Comparison of ENCODE assay signal across 27 cellular contexts in genomic region chr21:28132713-28133112, GRCh38.
"Had no signal": no experiment of that assay in that cellular context is flagged by ENCODE, and none has a peak within 500 bp of the region (broad histone marks: within the 10 kb centered on the region; RNA-seq: fewer than 3 reads in every experiment).

No MANE protein-coding gene starts in this region.

- H3K9me3 Mint-ChIP-seq: activated CD4-positive, alpha-beta T cell treated with anti-CD3 and anti-CD28 coated beads, Interleukin-2, amount 10 ng/mL, durations not matched to agents 24 days and 14 days had no signal

- H3K9me3 ChIP-seq: lower lobe of right lung, testis, transverse colon had no signal

- H3K4me3 Mint-ChIP-seq: activated CD4-positive, alpha-beta memory T cell treated with anti-CD3 and anti-CD28 coated beads for 36 hours; activated CD4-positive, alpha-beta T cell treated with anti-CD3 and anti-CD28 coated beads, Interleukin-2, amount 10 ng/mL, durations not matched to agents 24 days and 14 days; activated naive CD4-positive, alpha-beta T cell treated with anti-CD3 and anti-CD28 coated beads, Interleukin-2, amount 10 ng/mL, durations not matched to agents 7 days and 5 days; activated T-helper 1 cell treated with anti-CD3 and anti-CD28 coated beads, Interleukin-12 subunit alpha, Interleukin-12 subunit beta, Interleukin-2, Interleukin-4 antibody, amounts not matched to agents 30 ng/mL and 10 ng/mL and 1 ng/mL, durations not matched to agents 14 hours and 24 hours and 36 hours; natural killer cell treated with Interleukin-12 subunit alpha and Interleukin-12 subunit beta and Interleukin-15 and Interleukin-18, amount 100 ng/mL, for 72 hours; T-helper 1 cell treated with Interleukin-12 subunit alpha and Interleukin-12 subunit beta and Interleukin-4 antibody, amounts not matched to agents 30 μg/mL and 1 μg/mL, for 36 hours had no signal

- FAIRE-seq: colon, endometrium had no signal

- H3K4me1 Mint-ChIP-seq: activated CD4-positive, alpha-beta T cell treated with anti-CD3 and anti-CD28 coated beads, Interleukin-2, amount 10 ng/mL, durations not matched to agents 24 days and 14 days; activated naive CD4-positive, alpha-beta T cell treated with anti-CD3 and anti-CD28 coated beads, Interleukin-2, amount 10 ng/mL, durations not matched to agents 7 days and 5 days had no signal

- H3K36me3 Mint-ChIP-seq: activated CD4-positive, alpha-beta memory T cell treated with anti-CD3 and anti-CD28 coated beads for 36 hours; activated naive CD4-positive, alpha-beta T cell treated with anti-CD3 and anti-CD28 coated beads, Interleukin-2, amount 10 ng/mL, durations not matched to agents 7 days and 5 days; natural killer cell treated with Interleukin-12 subunit alpha and Interleukin-12 subunit beta and Interleukin-15 and Interleukin-18, amount 100 ng/mL, for 72 hours had no signal

- H3K27ac Mint-ChIP-seq: activated CD4-positive, alpha-beta memory T cell treated with anti-CD3 and anti-CD28 coated beads for 36 hours; activated CD4-positive, alpha-beta T cell treated with anti-CD3 and anti-CD28 coated beads, Interleukin-2, amount 10 ng/mL, durations not matched to agents 24 days and 14 days; activated naive CD4-positive, alpha-beta T cell treated with anti-CD3 and anti-CD28 coated beads, Interleukin-2, amount 10 ng/mL, durations not matched to agents 7 days and 5 days; activated T-helper 1 cell treated with anti-CD3 and anti-CD28 coated beads, Interleukin-12 subunit alpha, Interleukin-12 subunit beta, Interleukin-2, Interleukin-4 antibody, amounts not matched to agents 30 ng/mL and 10 ng/mL and 1 ng/mL, durations not matched to agents 14 hours and 24 hours and 36 hours; natural killer cell treated with Interleukin-12 subunit alpha and Interleukin-12 subunit beta and Interleukin-15 and Interleukin-18, amount 100 ng/mL, for 72 hours; T-helper 1 cell treated with Interleukin-12 subunit alpha and Interleukin-12 subunit beta and Interleukin-4 antibody, amounts not matched to agents 30 μg/mL and 1 μg/mL, for 36 hours had no signal

- H3K27me3 Mint-ChIP-seq: activated CD4-positive, alpha-beta memory T cell treated with anti-CD3 and anti-CD28 coated beads for 36 hours; activated CD4-positive, alpha-beta T cell treated with anti-CD3 and anti-CD28 coated beads, Interleukin-2, amount 10 ng/mL, durations not matched to agents 24 days and 14 days; activated naive CD4-positive, alpha-beta T cell treated with anti-CD3 and anti-CD28 coated beads, Interleukin-2, amount 10 ng/mL, durations not matched to agents 7 days and 5 days; natural killer cell treated with Interleukin-12 subunit alpha and Interleukin-12 subunit beta and Interleukin-15 and Interleukin-18, amount 100 ng/mL, for 72 hours had no signal

- H3K4me1 ChIP-seq: foreskin keratinocyte, left lung, lower lobe of right lung, spleen, testis, transverse colon had no signal

- H3K4me3 ChIP-seq: heart left ventricle, left lung, lower lobe of right lung, spleen, testis, transverse colon had no signal

- DNase-seq: activated CD4-positive, alpha-beta memory T cell treated with anti-CD3 and anti-CD28 coated beads for 36 hours; activated CD4-positive, alpha-beta T cell treated with anti-CD3 and anti-CD28 coated beads, Interleukin-2, amount 10 ng/mL, durations not matched to agents 24 days and 14 days; activated CD4-positive, CD25-positive, alpha-beta regulatory T cell treated with anti-CD3 and anti-CD28 coated beads, Interleukin-2, amount 50 U/mL, for 72 hours; activated CD8-positive, alpha-beta memory T cell treated with anti-CD3 and anti-CD28 coated beads, Interleukin-2, amount 50 U/mL, for 4 hours; activated effector memory CD4-positive, alpha-beta T cell treated with anti-CD3 and anti-CD28 coated beads, Interleukin-2, amount 50 U/mL, for 16 hours; activated naive CD4-positive, alpha-beta T cell treated with anti-CD3 and anti-CD28 coated beads, Interleukin-2, amount 10 ng/mL, durations not matched to agents 7 days and 5 days; activated T-cell treated with anti-CD3 and anti-CD28 coated beads, Interleukin-2, amount 50 U/mL, for 1 hour; amygdala; effector CD8-positive, alpha-beta T cell; foreskin keratinocyte; heart left ventricle; left lung; lower lobe of right lung; mesenchymal stem cell; posterior cingulate gyrus; right cardiac atrium; spleen; stimulated activated naive CD4-positive, alpha-beta T cell; T1000; testis; transverse colon had no signal

- H3K27ac ChIP-seq: epithelial cell of prostate, foreskin keratinocyte, heart left ventricle, left lung, lower lobe of right lung, spleen, testis, transverse colon had no signal

- H3K27me3 ChIP-seq: foreskin keratinocyte, heart left ventricle, left lung, spleen, testis, transverse colon had no signal

- H3K36me3 ChIP-seq: heart left ventricle, left lung, lower lobe of right lung, spleen, transverse colon had no signal
